1 cellular context compared by ENCODE assay signal in the genomic region with DNA sequence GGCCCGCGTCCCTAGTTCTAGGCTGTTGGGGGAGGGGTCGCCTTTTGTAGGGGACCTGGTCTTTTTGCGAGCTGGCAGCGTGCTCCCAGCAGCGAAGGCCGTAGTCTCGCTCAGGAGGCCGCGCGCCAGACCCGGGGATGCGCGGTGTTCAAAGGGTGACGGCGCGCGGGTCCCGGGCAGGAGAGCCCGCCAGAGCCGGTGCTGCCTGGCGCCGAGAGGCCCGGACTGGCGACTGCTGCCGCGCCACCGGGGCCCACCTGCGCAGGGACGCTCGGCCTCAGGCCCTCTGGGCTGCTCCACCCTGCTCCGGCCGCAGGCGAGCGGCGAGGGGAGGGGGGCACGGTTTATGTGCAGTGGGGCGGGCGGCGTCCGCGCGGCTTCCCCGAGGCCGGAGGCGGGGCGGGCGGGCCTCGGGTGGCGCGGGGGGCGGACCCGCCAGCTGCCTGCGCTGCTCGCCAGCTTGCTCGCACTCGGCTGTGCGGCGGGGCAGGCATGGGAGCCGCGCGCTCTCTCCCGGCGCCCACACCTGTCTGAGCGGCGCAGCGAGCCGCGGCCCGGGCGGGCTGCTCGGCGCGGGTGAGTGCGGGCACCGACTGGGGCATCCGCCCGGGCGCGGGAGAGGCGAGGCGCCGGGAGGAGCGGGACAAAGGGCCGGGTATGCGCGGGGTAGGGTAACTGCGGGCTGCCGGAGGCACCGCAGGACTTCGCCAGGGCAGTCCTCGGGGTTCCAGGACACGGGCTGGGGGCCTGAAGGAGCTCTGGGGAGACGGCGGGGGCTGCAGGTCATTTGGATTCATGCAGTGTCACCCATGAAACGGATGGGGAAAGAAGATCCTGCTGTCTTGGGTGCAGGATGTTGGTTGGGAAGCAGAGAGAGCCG.
TF ChIP-seq lines count a peak whose summit lies in the region.

A gene with protein sequence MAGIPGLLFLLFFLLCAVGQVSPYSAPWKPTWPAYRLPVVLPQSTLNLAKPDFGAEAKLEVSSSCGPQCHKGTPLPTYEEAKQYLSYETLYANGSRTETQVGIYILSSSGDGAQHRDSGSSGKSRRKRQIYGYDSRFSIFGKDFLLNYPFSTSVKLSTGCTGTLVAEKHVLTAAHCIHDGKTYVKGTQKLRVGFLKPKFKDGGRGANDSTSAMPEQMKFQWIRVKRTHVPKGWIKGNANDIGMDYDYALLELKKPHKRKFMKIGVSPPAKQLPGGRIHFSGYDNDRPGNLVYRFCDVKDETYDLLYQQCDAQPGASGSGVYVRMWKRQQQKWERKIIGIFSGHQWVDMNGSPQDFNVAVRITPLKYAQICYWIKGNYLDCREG (plus strand): TSS at position 467 of the 880 bp plus-strand sequence. CDS start 7,102 bp downstream, outside the sequence.

TF ChIP-seq in GM12878, 131 proteins besides CTCF, POLR2A, EP300 and RAD21:
- TF ChIP-seq SUZ12 (IDR thresholded peaks at IDR 0.05; ENCODE audit: unreplicated experiment) = peak; percentile 64
- no peak for TF ChIP-seq CBX5 (IDR thresholded peaks at IDR 0.05; ENCODE audit: low read depth)
